Comparison of ENCODE assay signal across 8 cellular contexts in genomic region chr9:127770905-127771569, GRCh38. TPM values are rescaled to one million over a fixed set of nuclear protein-coding genes. Genes with fewer than 3 reads are reported as not detected.
DNase-seq lines count a peak whose midpoint lies in the region; ATAC-seq and TF ChIP-seq lines count a peak whose summit lies in the region.

No MANE protein-coding gene starts in this region.

- no peaks in the 10 kb centered on the region for H3K9me3 Mint-ChIP-seq in neural crest cell
- H3K9me3 Mint-ChIP-seq in stimulated activated naive CD8-positive, alpha-beta T cell treated with anti-CD3 and anti-CD28 coated beads, Interleukin-15, amount 100 ng/mL, for 72 hours: no peaks in the 10 kb centered on the region

- no peak for TF ChIP-seq CTCF in Loucy (conservative IDR thresholded peaks at IDR 0.05; ENCODE audit: low read length)
- no peak for TF ChIP-seq CTCF in foreskin fibroblast (IDR thresholded peaks at IDR 0.05; ENCODE audit: low read depth, low read length)
- TF ChIP-seq CTCF in neural crest cell (conservative IDR thresholded peaks at IDR 0.05): no peak

- H3K4me3 ChIP-seq in H7 (ENCODE audit: insufficient read depth, low read depth, low read length): peak overlapping the region; percentile 53
- H3K4me3 ChIP-seq in Loucy (ENCODE audit: low read length, poor library complexity, severe bottlenecking): peak overlapping the region; percentile 68
- peak overlapping the region; percentile 50 to 54 for H3K4me3 ChIP-seq in foreskin fibroblast (ENCODE audit: low read depth in 1 of 2, low read length in 2 of 2)

- peaks cover 37% of the 10 kb centered on the region for H3K4me1 Mint-ChIP-seq in neural crest cell
- H3K4me1 Mint-ChIP-seq in stimulated activated naive CD8-positive, alpha-beta T cell treated with anti-CD3 and anti-CD28 coated beads, Interleukin-15, amount 100 ng/mL, for 72 hours: peaks cover 87% of the 10 kb centered on the region

- no peak overlapping the region for H3K27ac Mint-ChIP-seq in neural crest cell (ENCODE audit: unreplicated experiment)
- H3K27ac Mint-ChIP-seq in stimulated activated naive CD8-positive, alpha-beta T cell treated with anti-CD3 and anti-CD28 coated beads, Interleukin-15, amount 100 ng/mL, for 72 hours: peak overlapping the region; percentile 88 to 92

- H3K27me3 ChIP-seq in H7 (ENCODE audit: control insufficient read depth, insufficient read depth, low read length): peaks cover 1% of the 10 kb centered on the region; the same call in 1 of the 2 replicates
- H3K27me3 ChIP-seq in Loucy (ENCODE audit: insufficient read depth, low read length, poor library complexity, severe bottlenecking): no peaks in the 10 kb centered on the region

- no peaks in the 10 kb centered on the region for H3K9me2 ChIP-seq in Loucy (replicated peaks; ENCODE audit: low read depth, low read length)

- peak overlapping the region; percentile 51 for H3K9ac ChIP-seq in Loucy (ENCODE audit: low read depth, low read length, poor library complexity, severe bottlenecking)

- peaks cover 11% of the 10 kb centered on the region for H3K27me3 Mint-ChIP-seq in neural crest cell (ENCODE audit: low read depth)
- H3K27me3 Mint-ChIP-seq in stimulated activated naive CD8-positive, alpha-beta T cell treated with anti-CD3 and anti-CD28 coated beads, Interleukin-15, amount 100 ng/mL, for 72 hours: no peaks in the 10 kb centered on the region

- H3K4me2 ChIP-seq in Loucy (ENCODE audit: low read depth, low read length, poor library complexity, severe bottlenecking): peak overlapping the region; percentile 79

- H3K36me3 Mint-ChIP-seq in neural crest cell (ENCODE audit: low read depth): no peaks in the 10 kb centered on the region

- H3K4me1 ChIP-seq in Loucy (ENCODE audit: insufficient read depth, low read length, poor library complexity, severe bottlenecking): peaks cover 65% of the 10 kb centered on the region

- H3F3A ChIP-seq in Loucy (ENCODE audit: low read depth): peaks cover 6% of the 10 kb centered on the region

- H3K4me3 Mint-ChIP-seq in neural crest cell: peak overlapping the region; percentile 78
- peak overlapping the region; percentile 95 for H3K4me3 Mint-ChIP-seq in stimulated activated naive CD8-positive, alpha-beta T cell treated with anti-CD3 and anti-CD28 coated beads, Interleukin-15, amount 100 ng/mL, for 72 hours

- DNase-seq in ELF-1 (ENCODE audit: low read depth, low spot score): peak; percentile 99
- DNase-seq in H7: peak; percentile 99
- DNase-seq in SHP77 treated with DMSO at 0.1 percent for 48 hours (lab: John Stamatoyannopoulos, UW): peak; percentile 89
- peak; percentile 90 for DNase-seq in activated gamma-delta T cell treated with Interleukin-2 at 50 U/mL for 16 hours
- DNase-seq in foreskin fibroblast: peak; percentile 97 to 98
- peak; percentile 98 for DNase-seq in neural crest cell (ENCODE audit: low read depth, low spot score)
- DNase-seq in stimulated activated naive CD8-positive, alpha-beta T cell treated with anti-CD3 and anti-CD28 coated beads, Interleukin-15, amount 100 ng/mL, for 72 hours: peak; percentile 97

- H3K9me3 ChIP-seq in Loucy (ENCODE audit: insufficient read depth, low read depth, low read length): no peaks in the 10 kb centered on the region

- H3K36me3 ChIP-seq in H7 (replicated peaks; ENCODE audit: control insufficient read depth, insufficient read depth, low read length) (no peaks in the 10 kb centered on the region), Loucy (ENCODE audit: insufficient read depth, low read length) (peaks cover 38% of the 10 kb centered on the region; the same call in 1 of the 2 replicates)

- H2AFZ ChIP-seq in Loucy (ENCODE audit: low read length): no peak overlapping the region

- H4K20me1 ChIP-seq in Loucy (ENCODE audit: insufficient read depth, low read length, poor library complexity, severe bottlenecking): peaks cover 63% of the 10 kb centered on the region

- H3K79me2 ChIP-seq in Loucy (ENCODE audit: insufficient read depth, low read length): peaks cover 90% of the 10 kb centered on the region

- peak; percentile 94 for ATAC-seq in stimulated activated naive CD8-positive, alpha-beta T cell treated with anti-CD3 and anti-CD28 coated beads, Interleukin-15, amount 100 ng/mL, for 72 hours

RNA-seq across cellular contexts. Expression of gene SH2D3C, which starts 7.4 kb away (rescaled TPM):
- total RNA-seq in H7 (2014; rRNA removed; shearing (Covaris generic)): 0.26 and 0.42 TPM in 2 replicates
- total RNA-seq in neural crest cell: 6.0 and 7.2 TPM in 2 replicates

RNA-seq across cellular contexts. Expression of gene CDK9, which starts 14.8 kb away (rescaled TPM):
- 51.5 and 56.6 TPM in 2 replicates for total RNA-seq in H7 (2014; rRNA removed; shearing (Covaris generic))
- 77.0 and 84.8 TPM in 2 replicates for total RNA-seq in neural crest cell

RNA-seq across cellular contexts. Expression of gene FPGS, which starts 31.6 kb away (rescaled TPM):
- total RNA-seq in H7 (2014; rRNA removed; shearing (Covaris generic)): 84.9 and 92.2 TPM in 2 replicates
- 64.6 and 69.9 TPM in 2 replicates for total RNA-seq in neural crest cell

RNA-seq across cellular contexts. Expression of gene TOR2A, which starts 35.9 kb away (rescaled TPM):
- 13.7 and 19.3 TPM in 2 replicates for total RNA-seq in H7 (2014; rRNA removed; shearing (Covaris generic))
- 25.7 and 27.4 TPM in 2 replicates for total RNA-seq in neural crest cell

RNA-seq across cellular contexts. Expression of gene TTC16, which starts 55.2 kb away (rescaled TPM):
- 0.11 TPM in 1 of 2 replicates, not detected in the other for total RNA-seq in H7 (2014; rRNA removed; shearing (Covaris generic))
- total RNA-seq in neural crest cell: not detected in 2 replicates

Comparison
In these comparisons a context has a peak if more than half of its experiments do, and no peak if none do; other contexts are left out.
1. Peak in every context shown above with its lines: DNase-seq, ATAC-seq and H3K4me3 ChIP-seq.